In genomic region chr20:13336308-13337089, GRCh38 we compare ENCODE assay signal across 1 cellular context.
A peak's percentile ranks its signal among the peaks of the same experiment; 100 is the strongest.
TF ChIP-seq lines count a peak whose summit lies in the region.

No MANE protein-coding gene starts in this region.

TF ChIP-seq in HepG2, 621 proteins besides CTCF, POLR2A, EP300 and RAD21 (continued from another document and continues in another):
- TF ChIP-seq MIER2 (CRISPR knock-in tag; IDR thresholded peaks at IDR 0.05) (0 out of 2 replicates have a peak, but pooled peaks have one; percentile 46), PHF8 (CRISPR knock-in tag; IDR thresholded peaks at IDR 0.05) (peak; percentile 31; the same call in 1 of the 2 replicates), ZBED4 (CRISPR knock-in tag; IDR thresholded peaks at IDR 0.05; ENCODE audit: borderline replicate concordance) (peak; percentile 32; the same call in 1 of the 2 replicates), ZNF691 (CRISPR knock-in tag; IDR thresholded peaks at IDR 0.05; ENCODE audit: borderline replicate concordance, low read depth) (no peak), ZNF430 (CRISPR knock-in tag; IDR thresholded peaks at IDR 0.05) (0 out of 2 replicates have a peak, but pooled peaks have one; percentile 31), RXRB (CRISPR knock-in tag; IDR thresholded peaks at IDR 0.05; ENCODE audit: borderline replicate concordance) (peak; percentile 21; the same call in 1 of the 2 replicates), MAX (IDR thresholded peaks at IDR 0.05) (peak; percentile 16; the same call in 1 of the 2 replicates), BCLAF1 (IDR thresholded peaks at IDR 0.05) (no peak), ZBTB4 (CRISPR knock-in tag; IDR thresholded peaks at IDR 0.05; ENCODE audit: borderline replicate concordance) (no peak), TOE1 (CRISPR knock-in tag; IDR thresholded peaks at IDR 0.05) (0 out of 2 replicates have a peak, but pooled peaks have one; percentile 48), ZNF234 (CRISPR knock-in tag; conservative IDR thresholded peaks at IDR 0.05) (no peak), ZNF281 (CRISPR knock-in tag; IDR thresholded peaks at IDR 0.05; ENCODE audit: borderline replicate concordance) (no peak), HNF1A (IDR thresholded peaks at IDR 0.05; ENCODE audit: low read depth) (peak; percentile 90), HNF1A (CRISPR knock-in tag; IDR thresholded peaks at IDR 0.05; ENCODE audit: borderline replicate concordance) (peak; percentile 88; the same call in 1 of the 2 replicates), ZFP1 (CRISPR knock-in tag; IDR thresholded peaks at IDR 0.05) (peak; percentile 78), ZMYM2 (CRISPR knock-in tag; IDR thresholded peaks at IDR 0.05) (0 out of 2 replicates have a peak, but pooled peaks have one; percentile 8), ZNF614 (CRISPR knock-in tag; IDR thresholded peaks at IDR 0.05; ENCODE audit: borderline replicate concordance) (peak; percentile 27; the same call in 1 of the 2 replicates), ZNF362 (CRISPR knock-in tag; IDR thresholded peaks at IDR 0.05; ENCODE audit: borderline replicate concordance) (peak; percentile 27; the same call in 1 of the 2 replicates), SAFB2 (CRISPR knock-in tag; IDR thresholded peaks at IDR 0.05; ENCODE audit: borderline replicate concordance, low read depth) (0 out of 2 replicates have a peak, but pooled peaks have one; percentile 58), DRAP1 (CRISPR knock-in tag; IDR thresholded peaks at IDR 0.05) (peak; percentile 42; the same call in 1 of the 2 replicates), SAP130 (CRISPR knock-in tag; IDR thresholded peaks at IDR 0.05; ENCODE audit: low read depth) (peak; percentile 58), IRF9 (CRISPR knock-in tag; IDR thresholded peaks at IDR 0.05; ENCODE audit: borderline replicate concordance) (0 out of 2 replicates have a peak, but pooled peaks have one; percentile 57), ZMYM4 (CRISPR knock-in tag; IDR thresholded peaks at IDR 0.05) (0 out of 2 replicates have a peak, but pooled peaks have one; percentile 39), PPARG (CRISPR knock-in tag; conservative IDR thresholded peaks at IDR 0.05) (0 out of 2 replicates have a peak, but pooled peaks have one; percentile 17), NFYC (CRISPR knock-in tag; IDR thresholded peaks at IDR 0.05) (no peak), KDM3A (CRISPR knock-in tag; IDR thresholded peaks at IDR 0.05; ENCODE audit: low read depth) (no peak), ZGPAT (CRISPR knock-in tag; IDR thresholded peaks at IDR 0.05) (peak; percentile 67), SMARCE1 (IDR thresholded peaks at IDR 0.05; ENCODE audit: borderline replicate concordance) (no peak), ZBTB38 (CRISPR knock-in tag; IDR thresholded peaks at IDR 0.05) (peak; percentile 88)
